In genomic region chr2:29392774-29393173, GRCh38 we compare ENCODE assay signal across 7 cellular contexts.
"Had no signal": no experiment of that assay in that cellular context is flagged by ENCODE, and none has a peak within 500 bp of the region (broad histone marks: within the 10 kb centered on the region; RNA-seq: fewer than 3 reads in every experiment).

No MANE protein-coding gene starts in this region.

- H3K36me3 ChIP-seq: HAP-1 had no signal

- H2AFZ ChIP-seq: GM23248 had no signal

- H3K9me3 ChIP-seq: HAP-1 had no signal

- DNase-seq: GM23248, GOT3, H7, KG1 had no signal

- H3K4me3 ChIP-seq: GM23248, HAP-1 had no signal

- H3K27ac ChIP-seq: GM23248, HL-60 had no signal

- H3K4me1 ChIP-seq: HAP-1 had no signal

- H3K9ac ChIP-seq: GM23248 had no signal

- ATAC-seq: HCT116 had no signal
